Comparison of ENCODE assay signal across 8 cellular contexts in genomic region chr5:115815693-115816225, GRCh38. TPM values are rescaled to one million over a fixed set of nuclear protein-coding genes. Genes with fewer than 3 reads are reported as not detected.
DNase-seq lines count a peak whose midpoint lies in the region; ATAC-seq and TF ChIP-seq lines count a peak whose summit lies in the region.

No MANE protein-coding gene starts in this region.

- no peak overlapping the region for H4K8ac ChIP-seq in H9 (replicated peaks; ENCODE audit: insufficient read length, low read depth, low read length)

- no peak overlapping the region for H2BK5ac ChIP-seq in H9 (ENCODE audit: insufficient read length, low read length)

- H2BK12ac ChIP-seq in H9 (ENCODE audit: insufficient read length, low read depth, low read length), result no peak overlapping the region

- POLR2A ChIA-PET in activated CD8-positive, alpha-beta T cell treated with anti-CD3 and anti-CD28 coated beads for 36 hours (lab: Charles Lee), result no interaction called here

- H2AK5ac ChIP-seq in H9 (ENCODE audit: insufficient read length, low read length), result no peak overlapping the region

- no peaks in the 10 kb centered on the region for H3K9me3 Mint-ChIP-seq in H9
- no peaks in the 10 kb centered on the region for H3K9me3 Mint-ChIP-seq in activated CD8-positive, alpha-beta T cell treated with anti-CD3 and anti-CD28 coated beads for 36 hours

- CTCF ChIA-PET in activated CD8-positive, alpha-beta T cell treated with anti-CD3 and anti-CD28 coated beads for 36 hours (lab: Charles Lee), result interaction anchor here (1.1 kb wide), 1 partner anchor 181 kb away, joined by 4 read pairs; no protein-coding TSS in a partner anchor

- H3K4me1 ChIP-seq in H9 (ENCODE audit: insufficient read depth, low read length), result no peaks in the 10 kb centered on the region
- H3K4me1 ChIP-seq in cardiac muscle cell (ENCODE audit: low read depth), result no peaks in the 10 kb centered on the region
- H3K4me1 ChIP-seq in psoas muscle, result no peaks in the 10 kb centered on the region
- no peaks in the 10 kb centered on the region for H3K4me1 ChIP-seq in MM.1S (ENCODE audit: low read length)

- peaks cover 31% of the 10 kb centered on the region for H3K27me3 Mint-ChIP-seq in H9 (ENCODE audit: low read depth)
- H3K27me3 Mint-ChIP-seq in activated CD8-positive, alpha-beta T cell treated with anti-CD3 and anti-CD28 coated beads for 36 hours, result peaks cover 73% of the 10 kb centered on the region

- H3K9ac ChIP-seq in H9 (ENCODE audit: extremely low read depth, insufficient read length, low read length) (peak overlapping the region; percentile 3), MM.1S (ENCODE audit: low read length) (no peak overlapping the region)

- H3K4me1 Mint-ChIP-seq in H9, result peaks cover 18 to 22% of the 10 kb centered on the region in 2 experiments
- peaks cover 28% of the 10 kb centered on the region for H3K4me1 Mint-ChIP-seq in activated CD8-positive, alpha-beta T cell treated with anti-CD3 and anti-CD28 coated beads for 36 hours (ENCODE audit: low read depth)

- peak overlapping the region; percentile 92 to 96 for H3K4me3 Mint-ChIP-seq in H9
- H3K4me3 Mint-ChIP-seq in activated CD8-positive, alpha-beta T cell treated with anti-CD3 and anti-CD28 coated beads for 36 hours, result peak overlapping the region; percentile 61

- H3K18ac ChIP-seq in H9 (ENCODE audit: insufficient read length, low read depth, low read length), result peak overlapping the region; percentile 1

- peak; percentile 10 for ATAC-seq in activated CD8-positive, alpha-beta T cell treated with anti-CD3 and anti-CD28 coated beads for 36 hours
- peak in 3 of 4 donors; percentile 31 to 56 (median 49) for ATAC-seq in psoas muscle
- no peak for ATAC-seq in GM18861 (IDR thresholded peaks at IDR 0.05; ENCODE audit: unreplicated experiment)

- H3K4me2 ChIP-seq in H9 (ENCODE audit: insufficient read depth, insufficient read length, low read length) (peak overlapping the region; percentile 66), MM.1S (ENCODE audit: low read depth, low read length) (no peak overlapping the region)

- H4K20me1 ChIP-seq in H9 (ENCODE audit: control insufficient read depth, insufficient read depth, insufficient read length) (no peaks in the 10 kb centered on the region), MM.1S (ENCODE audit: insufficient read depth, low read length) (no peaks in the 10 kb centered on the region)

- no peak overlapping the region for H4K5ac ChIP-seq in H9 (ENCODE audit: insufficient read length, low read depth, low read length)

- H3F3A ChIP-seq in MM.1S (ENCODE audit: insufficient read depth, low read length), result no peaks in the 10 kb centered on the region

- peaks cover 7% of the 10 kb centered on the region for H3K23me2 ChIP-seq in H9 (ENCODE audit: insufficient read length, low read depth, low read length, poor library complexity, severe bottlenecking)

- intact Hi-C loops in activated CD8-positive, alpha-beta T cell treated with anti-CD3 and anti-CD28 coated beads for 36 hours (cut with micrococcal nuclease), result no loop called here
- intact Hi-C loops in psoas muscle (cut with DNase I), result no loop called here

- no peaks in the 10 kb centered on the region for H3K79me2 ChIP-seq in H9 (ENCODE audit: insufficient read depth, low read length)
- H3K79me2 ChIP-seq in MM.1S (ENCODE audit: low read length), result no peaks in the 10 kb centered on the region

- peaks cover 0 to 5% (median 0%) of the 10 kb centered on the region in 3 experiments; a peak in 4 of 7 replicates for H3K36me3 Mint-ChIP-seq in H9 (ENCODE audit: insufficient read depth in 1 of 3, low read depth in 3 of 3)
- H3K36me3 Mint-ChIP-seq in activated CD8-positive, alpha-beta T cell treated with anti-CD3 and anti-CD28 coated beads for 36 hours (ENCODE audit: low read depth), result no peaks in the 10 kb centered on the region

- no CpG with 5 or more reads among the region's 48 CpGs for WGBS in H9 (ENCODE audit: extremely low coverage, insufficient read length, low lambda C conversion rate)
- 1 to 2% (median 2%) methylated on average over 33 to 48 of the region's 48 CpGs for WGBS in psoas muscle, 3 donors

- H2AFZ ChIP-seq in H9 (ENCODE audit: low read length) (no peak overlapping the region), MM.1S (ENCODE audit: low read length) (no peak overlapping the region)

- no peak overlapping the region for H2BK20ac ChIP-seq in H9 (ENCODE audit: low read depth, low read length, poor library complexity, severe bottlenecking)

- no peak overlapping the region for H3K4ac ChIP-seq in H9 (ENCODE audit: low read depth, low read length)

- no peak overlapping the region for H4K91ac ChIP-seq in H9 (ENCODE audit: insufficient read length, low read depth, low read length)

- no peak overlapping the region for H3K27ac Mint-ChIP-seq in H9
- H3K27ac Mint-ChIP-seq in activated CD8-positive, alpha-beta T cell treated with anti-CD3 and anti-CD28 coated beads for 36 hours, result no peak overlapping the region

- H3K27me3 ChIP-seq in H9 (ENCODE audit: insufficient read depth, low read length) (peaks cover 9% of the 10 kb centered on the region; the same call in 1 of the 2 replicates), cardiac muscle cell (peaks cover 25% of the 10 kb centered on the region), psoas muscle (ENCODE audit: insufficient read depth in 3 of 3, low read length in 2 of 3) (peaks cover 0 to 59% (median 13%) of the 10 kb centered on the region in 3 donors), MM.1S (replicated peaks; ENCODE audit: insufficient read depth, low read length) (no peaks in the 10 kb centered on the region)

- H3K9me3 ChIP-seq in H9 (ENCODE audit: control insufficient read depth, low read depth, low read length), result no peaks in the 10 kb centered on the region
- H3K9me3 ChIP-seq in cardiac muscle cell (ENCODE audit: low read depth), result no peaks in the 10 kb centered on the region
- H3K9me3 ChIP-seq in psoas muscle, result no peaks in the 10 kb centered on the region
- no peaks in the 10 kb centered on the region for H3K9me3 ChIP-seq in MM.1S (replicated peaks; ENCODE audit: insufficient read depth, low read length)

- no peak overlapping the region for H3K14ac ChIP-seq in H9 (ENCODE audit: insufficient read depth, low read length)

- H3K4me3 ChIP-seq in cardiac muscle cell (peak overlapping the region; percentile 69), psoas muscle (peak overlapping the region; percentile 65), MM.1S (ENCODE audit: low read length) (no peak overlapping the region)

- no peak overlapping the region for H3K27ac ChIP-seq in H9 (ENCODE audit: insufficient read length, low read depth, low read length)
- no peak overlapping the region for H3K27ac ChIP-seq in cardiac muscle cell
- no peak overlapping the region for H3K27ac ChIP-seq in psoas muscle
- H3K27ac ChIP-seq in MM.1S (ENCODE audit: low read length), result no peak overlapping the region

- no peak overlapping the region for H3K56ac ChIP-seq in H9 (ENCODE audit: insufficient read length, low read depth, low read length)

- no peak overlapping the region for H3K23ac ChIP-seq in H9 (ENCODE audit: insufficient read length, low read depth, low read length)

- H3T11ph ChIP-seq in H9 (ENCODE audit: low read length), result no peak overlapping the region

- TF ChIP-seq CTCF in H9 (conservative IDR thresholded peaks at IDR 0.05) (0 out of 3 replicates have a peak, but pooled peaks have one; percentile 8), cardiac muscle cell (IDR thresholded peaks at IDR 0.05; ENCODE audit: low read depth, low read length) (no peak), psoas muscle (IDR thresholded peaks at IDR 0.05) (no peak), MM.1S (IDR thresholded peaks at IDR 0.05; ENCODE audit: low read length) (no peak)
- TF ChIP-seq CTCF in activated CD8-positive, alpha-beta T cell treated with anti-CD3 and anti-CD28 coated beads for 36 hours (IDR thresholded peaks at IDR 0.05), result no peak

- H2BK15ac ChIP-seq in H9 (ENCODE audit: low read depth, low read length), result no peak overlapping the region

- H3K79me1 ChIP-seq in H9 (ENCODE audit: insufficient read depth, low read depth, low read length, poor library complexity, severe bottlenecking), result no peaks in the 10 kb centered on the region

- H3K9me2 ChIP-seq in MM.1S (replicated peaks; ENCODE audit: insufficient read depth, low read length), result no peaks in the 10 kb centered on the region

- H2BK120ac ChIP-seq in H9 (ENCODE audit: low read depth, low read length, poor library complexity, severe bottlenecking), result no peak overlapping the region

- H3K36me3 ChIP-seq in cardiac muscle cell (no peaks in the 10 kb centered on the region), psoas muscle (ENCODE audit: insufficient read depth in 1 of 2, low read depth in 1 of 2) (no peaks in the 10 kb centered on the region), MM.1S (replicated peaks; ENCODE audit: insufficient read depth, low read length) (no peaks in the 10 kb centered on the region)

- DNase-seq in H9 (peak; percentile 43), cardiac muscle cell (ENCODE audit: low read depth in 1 of 2, low spot score in 1 of 2) (peak; percentile 14 to 55), psoas muscle (peak in 1 of 2 donors; percentile 32), NCI-H526 treated with DMSO at 0.1 percent for 48 hours (lab: John Stamatoyannopoulos, UW) (no peak), MM.1S (no peak), NCI-H1436 (lab: John Stamatoyannopoulos, UW) (no peak)
- DNase-seq in activated CD8-positive, alpha-beta T cell treated with anti-CD3 and anti-CD28 coated beads for 36 hours, result no peak

RNA-seq across cellular contexts. Expression of gene CDO1, which starts 0.7 kb away (rescaled TPM):
- total RNA-seq in H9 (2021) (11.2 and 12.2 TPM in 2 replicates), cardiac muscle cell (19.0 and 27.1 TPM in 2 replicates), psoas muscle (1 to 10 TPM; 1.0 to 2.7 (median 2.4) TPM)
- total RNA-seq in activated CD8-positive, alpha-beta T cell treated with anti-CD3 and anti-CD28 coated beads for 36 hours, result under 1 TPM; 0.18 to 0.22 TPM
- polyA plus RNA-seq in cardiac muscle cell (14.5 and 16.1 TPM in 2 replicates), psoas muscle (1 to 10 TPM; 3.0 to 5.2 (median 4.6) TPM)

RNA-seq across cellular contexts. Expression of gene ATG12, which starts 25.6 kb away (rescaled TPM):
- total RNA-seq in H9 (2021) (46.3 and 52.9 TPM in 2 replicates), cardiac muscle cell (31.4 and 31.6 TPM in 2 replicates), psoas muscle (10 to 100 TPM; 20.3 to 32.8 (median 27.1) TPM)
- 10 to 100 TPM; 37.2 to 37.8 TPM for total RNA-seq in activated CD8-positive, alpha-beta T cell treated with anti-CD3 and anti-CD28 coated beads for 36 hours
- polyA plus RNA-seq in cardiac muscle cell (60.8 and 86.3 TPM in 2 replicates), psoas muscle (10 to 100 TPM; 19.6 to 44.2 (median 36.2) TPM)

RNA-seq across cellular contexts. Expression of gene AP3S1, which starts 26.0 kb away (rescaled TPM):
- 74.5 and 78.4 TPM in 2 replicates for total RNA-seq in H9 (2021)
- total RNA-seq in activated CD8-positive, alpha-beta T cell treated with anti-CD3 and anti-CD28 coated beads for 36 hours, result 100 to 1,000 TPM; 102 to 107 TPM
- 45.5 and 62.5 TPM in 2 replicates for total RNA-seq in cardiac muscle cell
- polyA plus RNA-seq in cardiac muscle cell, result 86.6 and 88.1 TPM in 2 replicates
- 10 to 100 TPM; 20.2 to 29.6 (median 26.3) TPM for total RNA-seq in psoas muscle
- polyA plus RNA-seq in psoas muscle, result 10 to 100 TPM; 24.8 to 30.8 (median 29.9) TPM

Comparison
In these comparisons a context has a peak if more than half of its experiments do, and no peak if none do; other contexts are left out.
1. DNase-seq: peak in H9 (single experiment) and cardiac muscle cell (2 of 2); none in activated CD8-positive, alpha-beta T cell treated with anti-CD3 and anti-CD28 coated beads for 36 hours (single experiment), NCI-H526 treated with DMSO at 0.1 percent for 48 hours (single experiment), MM.1S (single experiment) and NCI-H1436 (single experiment).